ENCODE assay signal across 16 cellular contexts in the genomic region with DNA sequence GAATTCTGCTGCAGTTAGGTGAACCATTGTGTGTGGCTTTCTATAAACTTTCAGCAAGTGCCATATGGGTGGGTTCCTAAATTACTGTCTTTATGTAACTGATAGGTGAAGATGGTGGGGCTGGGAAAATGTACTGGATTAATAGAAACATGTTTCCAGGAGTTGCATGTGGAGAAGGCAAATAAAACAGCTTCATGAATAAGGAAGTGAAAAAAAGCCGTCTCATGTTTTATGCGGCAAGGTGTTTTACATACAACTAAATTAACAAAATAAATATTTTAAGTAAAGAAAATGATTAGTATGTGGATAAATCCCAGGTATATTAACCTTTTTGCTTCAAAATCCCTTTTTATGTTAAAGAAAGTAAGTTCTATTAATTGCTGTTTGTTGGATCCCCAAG.
DNase-seq lines count a peak whose midpoint lies in the region; ATAC-seq, FAIRE-seq and TF ChIP-seq lines count a peak whose summit lies in the region.
"Had no signal": no experiment of that assay in that cellular context is flagged by ENCODE, and none has a peak within 500 bp of the region (broad histone marks: within the 10 kb centered on the region; RNA-seq: fewer than 3 reads in every experiment).

No MANE protein-coding gene starts in this region.

- BruUV-seq in GM12878 (replicated peaks; lab: Mats Ljungman, UMichigan) = no TSS peak

- no peak overlapping the region for H4K5ac ChIP-seq in H9 (ENCODE audit: insufficient read length, low read depth, low read length)

- no peak overlapping the region for H3K4ac ChIP-seq in H9 (ENCODE audit: low read depth, low read length)

- no peaks in the 10 kb centered on the region for H3F3A ChIP-seq in GM23338 (replicated peaks; ENCODE audit: low read depth)

- peaks cover 7% of the 10 kb centered on the region; the same call in 2 of the 3 replicates for H3K4me1 Mint-ChIP-seq in GM23338
- H3K4me1 Mint-ChIP-seq in H9 = 0 out of 4 replicates have a peak, but pooled peaks cover 0 to 3% of the 10 kb centered on the region in 2 experiments

- no peak overlapping the region for H2BK12ac ChIP-seq in H9 (ENCODE audit: insufficient read length, low read depth, low read length)

- H3K36me3 ChIP-seq in GM12878 (ENCODE audit: control insufficient read depth in 2 of 2, insufficient read depth in 2 of 2, low read length in 1 of 2) = no peaks in the 10 kb centered on the region
- no peaks in the 10 kb centered on the region for H3K36me3 ChIP-seq in GM23338 (ENCODE audit: insufficient read depth)
- H3K36me3 ChIP-seq: HAP-1 had no signal

- H2BK120ac ChIP-seq in H9 (ENCODE audit: low read depth, low read length, poor library complexity, severe bottlenecking) = no peak overlapping the region

- H4K8ac ChIP-seq in H9 (replicated peaks; ENCODE audit: insufficient read length, low read depth, low read length) = no peak overlapping the region

- no peak for TF ChIP-seq RAD21 in GM12878 (IDR thresholded peaks at IDR 0.05; ENCODE audit: insufficient read depth, low read depth, low read length)

- SMC1A ChIA-PET in GM12878 (lab: Charles Lee; ENCODE audit: uncharacterized antibody, unreplicated experiment) = interaction anchor here (2.0 kb wide), 1 partner anchor 11 kb away, joined by 4 read pairs; no protein-coding TSS in a partner anchor

- DNase-seq in NCI-H2171 treated with DMSO at 0.1 percent for 48 hours (lab: John Stamatoyannopoulos, UW) = peak; percentile 39
- no peak for DNase-seq in NCI-H2171 (lab: John Stamatoyannopoulos, UW)
- peak; percentile 7 for DNase-seq in NCI-H526 treated with DMSO at 0.1 percent for 48 hours (lab: John Stamatoyannopoulos, UW)
- DNase-seq in GM12878 (ENCODE audit: low read depth, low spot score) = no peak
- DNase-seq in GM23338 (ENCODE audit: low spot score) = no peak
- no peak for DNase-seq in H9
- DNase-seq: C1 segment of cervical spinal cord; Calu3; CD4-positive, alpha-beta memory T cell; COR-L47; DMS79; GF-D8; GM23248; HFFc6 had no signal

- RAD21 ChIA-PET in GM12878 (lab: Charles Lee; ENCODE audit: unreplicated experiment) = interaction anchor here (0.8 kb wide), 1 partner anchor 1660 kb away, joined by 3 read pairs; no protein-coding TSS in a partner anchor

- no peak for TF ChIP-seq CTCF in GM12878 (IDR thresholded peaks at IDR 0.05 in 2 of 3, conservative IDR thresholded peaks at IDR 0.05 in 1 of 3; ENCODE audit: control insufficient read depth in 2 of 3, extremely low read depth in 1 of 3, insufficient read depth in 1 of 3, low read depth in 3 of 3, low read length in 3 of 3)
- TF ChIP-seq CTCF in GM23338 (conservative IDR thresholded peaks at IDR 0.05; ENCODE audit: low read depth in 2 of 2) = no peak
- no peak for TF ChIP-seq CTCF in H9 (conservative IDR thresholded peaks at IDR 0.05)

- H2BK5ac ChIP-seq in H9 (ENCODE audit: insufficient read length, low read length) = no peak overlapping the region

- no peaks in the 10 kb centered on the region for H3K27me3 Mint-ChIP-seq in GM23338 (ENCODE audit: insufficient read depth, low read depth, poor library complexity)
- H3K27me3 Mint-ChIP-seq in H9 (ENCODE audit: low read depth) = no peaks in the 10 kb centered on the region
- H3K27me3 Mint-ChIP-seq: CD4-positive, alpha-beta memory T cell had no signal

- no peak overlapping the region for H3K23ac ChIP-seq in H9 (ENCODE audit: insufficient read length, low read depth, low read length)

- ATAC-seq in GM12878 (peak; percentile 15; the same call in 1 of the 3 replicates), GM23338 (no peak)

- no peaks in the 10 kb centered on the region for H3K23me2 ChIP-seq in H9 (ENCODE audit: insufficient read length, low read depth, low read length, poor library complexity, severe bottlenecking)

- POLR2A ChIA-PET in GM12878 (lab: Charles Lee) = no interaction called here

- no peak for TF ChIP-seq POLR2A in GM12878 (IDR thresholded peaks at IDR 0.05; ENCODE audit: low read depth, low read length)

- no peak for FAIRE-seq in GM12878 (lab: Jason Lieb, UNC)
- FAIRE-seq: GM19239 had no signal

- CTCF ChIA-PET in GM12878 (lab: Yijun Ruan, JAX) = interaction anchor here (1.4 to 1.6 kb wide), 2 partner anchors 29 to 68 kb away, joined by 4 to 8 read pairs; a partner anchor contains a TSS

- H2AFZ ChIP-seq in GM12878 (ENCODE audit: control insufficient read depth, low read depth, low read length) (no peak overlapping the region), GM23338 (no peak overlapping the region), H9 (ENCODE audit: low read length) (no peak overlapping the region)
- H2AFZ ChIP-seq: GM23248 had no signal

- H3K4me1 ChIP-seq in GM12878 (ENCODE audit: control insufficient read depth, insufficient read depth, low read length) (no peaks in the 10 kb centered on the region; the same call in 1 of the 2 replicates), GM23338 (ENCODE audit: insufficient read depth) (no peaks in the 10 kb centered on the region), H9 (ENCODE audit: insufficient read depth, low read length) (no peaks in the 10 kb centered on the region)

- no peaks in the 10 kb centered on the region for H3K79me2 ChIP-seq in GM12878 (ENCODE audit: control insufficient read depth, insufficient read depth, low read length)
- H3K79me2 ChIP-seq in GM23338 (replicated peaks; ENCODE audit: insufficient read depth) = no peaks in the 10 kb centered on the region
- no peaks in the 10 kb centered on the region for H3K79me2 ChIP-seq in H9 (ENCODE audit: insufficient read depth, low read length)

- H3K56ac ChIP-seq in H9 (ENCODE audit: insufficient read length, low read depth, low read length) = no peak overlapping the region

- WGBS in GM12878 (ENCODE audit: insufficient coverage, insufficient replicate concordance, low lambda C conversion rate, missing lambda C conversion rate) = 28% methylated on average over 2 of the region's 2 CpGs
- no CpG with 5 or more reads among the region's 2 CpGs for WGBS in H9 (ENCODE audit: extremely low coverage, insufficient read length, low lambda C conversion rate)

- no peak overlapping the region for H2BK15ac ChIP-seq in H9 (ENCODE audit: low read depth, low read length)

- H3K79me1 ChIP-seq in H9 (ENCODE audit: insufficient read depth, low read depth, low read length, poor library complexity, severe bottlenecking) = no peaks in the 10 kb centered on the region

- H3K18ac ChIP-seq in H9 (ENCODE audit: insufficient read length, low read depth, low read length) = no peak overlapping the region

- no peak overlapping the region for H3K14ac ChIP-seq in H9 (ENCODE audit: insufficient read depth, low read length)

- in situ Hi-C loops in GM12878 (cut with MboI) = no loop called here

- H3K9me3 Mint-ChIP-seq in GM23338 (no peaks in the 10 kb centered on the region), H9 (peaks cover 0 to 3% of the 10 kb centered on the region in 2 experiments; a peak in 2 of 5 replicates)
- H3K9me3 Mint-ChIP-seq: CD4-positive, alpha-beta memory T cell; HFFc6 had no signal

- peaks cover 5% of the 10 kb centered on the region; the same call in 2 of the 3 replicates for H3K36me3 Mint-ChIP-seq in GM23338 (ENCODE audit: low read depth)
- peaks cover 0 to 9% (median 0%) of the 10 kb centered on the region in 3 experiments; a peak in 2 of 7 replicates for H3K36me3 Mint-ChIP-seq in H9 (ENCODE audit: insufficient read depth in 1 of 3, low read depth in 3 of 3)

- H3K27ac ChIP-seq in GM12878 (ENCODE audit: control insufficient read depth, insufficient read depth) (no peak overlapping the region), GM23338 (ENCODE audit: low read depth) (no peak overlapping the region), H9 (ENCODE audit: insufficient read length, low read depth, low read length) (no peak overlapping the region)
- H3K27ac ChIP-seq: GM23248 had no signal

- H3K4me2 ChIP-seq in GM12878 (ENCODE audit: control insufficient read depth, insufficient read depth) = no peak overlapping the region
- H3K4me2 ChIP-seq in GM23338 = no peak overlapping the region
- no peak overlapping the region for H3K4me2 ChIP-seq in H9 (ENCODE audit: insufficient read depth, insufficient read length, low read length)

- no peaks in the 10 kb centered on the region for H3K9me2 ChIP-seq in GM23338 (ENCODE audit: insufficient read depth)

- no peak overlapping the region for H3K4me3 ChIP-seq in GM12878
- no peak overlapping the region for H3K4me3 ChIP-seq in GM23338
- H3K4me3 ChIP-seq: GM23248, HAP-1 had no signal

- intact Hi-C loops in GM12878 (cut with micrococcal nuclease; ENCODE audit: unreplicated experiment) = no loop called here

- H3K9ac ChIP-seq in GM12878 (ENCODE audit: control insufficient read depth, insufficient read depth, low read length) = no peak overlapping the region
- H3K9ac ChIP-seq in H9 (ENCODE audit: extremely low read depth, insufficient read length, low read length) = no peak overlapping the region
- H3K9ac ChIP-seq: GM23248 had no signal

- H3K27ac Mint-ChIP-seq in GM23338 (no peak overlapping the region), H9 (no peak overlapping the region)
- H3K27ac Mint-ChIP-seq: CD4-positive, alpha-beta memory T cell; HFFc6 had no signal

- H4K20me1 ChIP-seq in GM12878 (ENCODE audit: control insufficient read depth, insufficient read depth) = no peaks in the 10 kb centered on the region
- H4K20me1 ChIP-seq in GM23338 (replicated peaks; ENCODE audit: insufficient read depth) = no peaks in the 10 kb centered on the region
- H4K20me1 ChIP-seq in H9 (ENCODE audit: control insufficient read depth, insufficient read depth, insufficient read length) = no peaks in the 10 kb centered on the region

- no peak overlapping the region for H2AK5ac ChIP-seq in H9 (ENCODE audit: insufficient read length, low read length)

- H2BK20ac ChIP-seq in H9 (ENCODE audit: low read depth, low read length, poor library complexity, severe bottlenecking) = no peak overlapping the region

- H3K27me3 ChIP-seq in GM12878 (replicated peaks in 1 of 2; ENCODE audit: control insufficient read depth in 2 of 2, insufficient read depth in 2 of 2, low read length in 1 of 2) (no peaks in the 10 kb centered on the region), GM23338 (ENCODE audit: insufficient read depth) (no peaks in the 10 kb centered on the region), H9 (ENCODE audit: insufficient read depth, low read length) (no peaks in the 10 kb centered on the region)

- H4K91ac ChIP-seq in H9 (ENCODE audit: insufficient read length, low read depth, low read length) = no peak overlapping the region

- H3K9me3 ChIP-seq in GM12878 (replicated peaks; ENCODE audit: control insufficient read depth, insufficient read depth, low read length) = peaks cover 1% of the 10 kb centered on the region; the same call in 2 of the 3 replicates
- no peaks in the 10 kb centered on the region for H3K9me3 ChIP-seq in H9 (ENCODE audit: control insufficient read depth, low read depth, low read length)
- H3K9me3 ChIP-seq: HAP-1 had no signal

- no peak overlapping the region for H3K4me3 Mint-ChIP-seq in GM23338
- H3K4me3 Mint-ChIP-seq in H9 = no peak overlapping the region
- H3K4me3 Mint-ChIP-seq: CD4-positive, alpha-beta memory T cell; HFFc6 had no signal

- H3T11ph ChIP-seq in H9 (ENCODE audit: low read length) = no peak overlapping the region

- no peak for TF ChIP-seq EP300 in GM12878 (IDR thresholded peaks at IDR 0.05; ENCODE audit: borderline replicate concordance in 1 of 2, control insufficient read depth in 1 of 2, low read depth in 2 of 2, low read length in 2 of 2)

TF ChIP-seq in GM12878, 131 proteins besides CTCF, POLR2A, EP300 and RAD21 (continues in another document):
- no peak for TF ChIP-seq TCF7 (IDR thresholded peaks at IDR 0.05; ENCODE audit: borderline replicate concordance)

TF ChIP-seq in GM23338, 12 proteins besides CTCF, POLR2A, EP300 and RAD21 (continues in another document):
- TF ChIP-seq ZNF114 (CRISPR knock-in tag; IDR thresholded peaks at IDR 0.05) = no peak

Comparison
In these comparisons a context has a peak if more than half of its experiments do, and no peak if none do; other contexts are left out.
1. DNase-seq: peak in NCI-H2171 treated with DMSO at 0.1 percent for 48 hours (single experiment) and NCI-H526 treated with DMSO at 0.1 percent for 48 hours (single experiment); none in NCI-H2171 (single experiment), GM12878 (single experiment), GM23338 (single experiment) and H9 (single experiment).